ENCODE assay signal across 1 cellular context in genomic region chr2:238341536-238341935, GRCh38.
TF ChIP-seq lines count a peak whose summit lies in the region.

No MANE protein-coding gene starts in this region.

TF ChIP-seq in SK-N-SH, 30 proteins besides CTCF, POLR2A, EP300 and RAD21 (continued from another document):
- TF ChIP-seq IRF3 (IDR thresholded peaks at IDR 0.05; ENCODE audit: low read depth, low read length) = no peak
- no peak for TF ChIP-seq FOSL2 (IDR thresholded peaks at IDR 0.05; ENCODE audit: borderline replicate concordance, low read depth)
- no peak for TF ChIP-seq CHD2 (IDR thresholded peaks at IDR 0.05; ENCODE audit: low read length, partially characterized antibody)
- no peak for TF ChIP-seq GABPA (IDR thresholded peaks at IDR 0.05; ENCODE audit: low read depth)
- no peak for TF ChIP-seq TEAD4 (IDR thresholded peaks at IDR 0.05; ENCODE audit: borderline replicate concordance, insufficient read depth)
- no peak for TF ChIP-seq NFIC (IDR thresholded peaks at IDR 0.05; ENCODE audit: borderline replicate concordance)
- TF ChIP-seq SMC3 (IDR thresholded peaks at IDR 0.05; ENCODE audit: low read depth, low read length) = no peak
- no peak for TF ChIP-seq EZH2phosphoT487 (IDR thresholded peaks at IDR 0.05; ENCODE audit: borderline replicate concordance, low read depth)
